8 cellular contexts compared by ENCODE assay signal in the genomic region with DNA sequence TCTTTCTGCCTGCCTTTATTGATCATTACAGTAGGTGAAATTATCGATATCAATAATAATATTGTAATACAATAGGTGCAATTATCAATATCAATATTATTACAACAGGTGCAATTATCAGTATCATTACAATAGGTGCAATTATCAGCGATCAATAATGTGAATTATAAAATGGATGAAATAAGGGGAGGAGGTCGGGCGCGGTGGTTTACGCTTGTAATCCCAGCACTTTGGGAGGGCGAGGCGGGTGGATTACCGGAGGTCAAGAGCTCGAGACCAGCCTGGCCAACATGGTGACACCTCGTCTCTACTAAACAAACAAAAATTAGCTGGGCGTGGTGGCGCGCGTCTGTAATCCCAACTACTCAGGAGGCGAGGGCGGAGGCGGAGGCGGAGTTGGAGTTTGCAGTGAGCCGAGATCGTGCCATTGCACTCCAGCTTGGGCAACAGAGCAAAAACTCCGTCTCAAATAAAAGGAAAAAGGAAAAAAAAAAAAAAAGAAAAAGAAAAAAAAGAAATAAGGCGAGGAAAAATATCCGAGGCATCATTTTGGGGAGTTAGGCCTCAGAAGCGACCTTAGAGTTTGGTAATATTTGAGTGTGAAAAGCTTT. TPM values are rescaled to one million over a fixed set of nuclear protein-coding genes. Genes with fewer than 3 reads are reported as not detected.
DNase-seq lines count a peak whose midpoint lies in the region; ATAC-seq lines count a peak whose summit lies in the region.

No MANE protein-coding gene starts in this region.

- peak overlapping the region; percentile 92 to 98 (median 93) for H3K4me3 Mint-ChIP-seq in T-cell

- peaks cover 10% of the 10 kb centered on the region for H3K36me3 Mint-ChIP-seq in T-cell

- intact Hi-C loops in sciatic nerve (cut with DNase I): no loop called here

- peak overlapping the region; percentile 96 to 97 for H3K27ac Mint-ChIP-seq in T-cell

- peak; percentile 21 to 39 (median 26) for ATAC-seq in T-cell (replicated peaks in 1 of 4)
- ATAC-seq in sciatic nerve: peak; percentile 86
- no peak for ATAC-seq in HG03521 (IDR thresholded peaks at IDR 0.05; ENCODE audit: unreplicated experiment)
- ATAC-seq in HG02884 (IDR thresholded peaks at IDR 0.05; ENCODE audit: unreplicated experiment): no peak

- no peaks in the 10 kb centered on the region for H3K27me3 Mint-ChIP-seq in T-cell

- POLR2A ChIA-PET in T-cell (lab: Charles Lee): interaction anchor here in 1 of 2 donors (1.1 kb wide), 1 partner anchor 9 kb away, joined by 3 read pairs; no protein-coding TSS in a partner anchor

- DNase-seq in DMS53 treated with DMSO at 0.1 percent for 48 hours (lab: John Stamatoyannopoulos, UW; ENCODE audit: unreplicated experiment): peak; percentile 46
- peak; percentile 7 for DNase-seq in NCI-H1092 (lab: John Stamatoyannopoulos, UW)
- DNase-seq in T-cell: peak; percentile 33 to 74 (median 60)
- peak in 46 of 58 donors; percentile 0 to 56 (median 25) for DNase-seq in anterior cingulate cortex (lab: John Stamatoyannopoulos, UW)
- DNase-seq in hypothalamus (lab: John Stamatoyannopoulos, UW): peak in 44 of 51 donors; percentile 2 to 72 (median 34)
- peak; percentile 87 for DNase-seq in sciatic nerve (ENCODE audit: low spot score)

- peaks cover 42 to 51% (median 48%) of the 10 kb centered on the region in 3 donors for H3K4me1 Mint-ChIP-seq in T-cell

- H3K9me3 Mint-ChIP-seq in T-cell: no peaks in the 10 kb centered on the region

- CTCF ChIA-PET in T-cell (lab: Charles Lee): interaction anchor here (0.6 to 2.9 kb wide), 5 partner anchors 114 to 961 kb away, joined by 3 to 30 read pairs (median 3); no protein-coding TSS in a partner anchor

RNA-seq across cellular contexts. Expression of a gene that starts 0.6 kb away (rescaled TPM):
- total RNA-seq in T-cell: 10 to 100 TPM; 71.5 to 96.5 (median 79.5) TPM
- 101 TPM for total RNA-seq in sciatic nerve

RNA-seq across cellular contexts. Expression of a gene that starts 32.4 kb away (rescaled TPM):
- total RNA-seq in T-cell (10 to 100 TPM; 44.1 to 70.6 (median 53.3) TPM), sciatic nerve (73.2 TPM)

Comparison
In these comparisons a context has a peak if more than half of its experiments do, and no peak if none do; other contexts are left out.
1. DNase-seq: peak in every context shown above with its lines; median percentile 87 in sciatic nerve; 60 in T-cell; 46 in DMS53 treated with DMSO at 0.1 percent for 48 hours; 34 in hypothalamus; 25 in anterior cingulate cortex; 7 in NCI-H1092.
2. ATAC-seq: peak in T-cell (4 of 4) and sciatic nerve (single experiment); none in HG03521 (single experiment) and HG02884 (single experiment).